Comparison of ENCODE assay signal across 1 cellular context in genomic region chr21:43782741-43783700, GRCh38.
TF ChIP-seq lines count a peak whose summit lies in the region.

No MANE protein-coding gene starts in this region.

TF ChIP-seq in HepG2, 621 proteins besides CTCF, POLR2A, EP300 and RAD21 (continued from another document and continues in another):
- TF ChIP-seq JARID2 (CRISPR knock-in tag; IDR thresholded peaks at IDR 0.05; ENCODE audit: insufficient replicate concordance), result no peak
- no peak for TF ChIP-seq NR3C1 (CRISPR knock-in tag; IDR thresholded peaks at IDR 0.05)
- no peak for TF ChIP-seq MBD4 (IDR thresholded peaks at IDR 0.05; ENCODE audit: borderline replicate concordance, low read length)
- peak; percentile 33; the same call in 1 of the 2 replicates for TF ChIP-seq ZNF143 (CRISPR knock-in tag; IDR thresholded peaks at IDR 0.05)
- TF ChIP-seq, protein P1, sequence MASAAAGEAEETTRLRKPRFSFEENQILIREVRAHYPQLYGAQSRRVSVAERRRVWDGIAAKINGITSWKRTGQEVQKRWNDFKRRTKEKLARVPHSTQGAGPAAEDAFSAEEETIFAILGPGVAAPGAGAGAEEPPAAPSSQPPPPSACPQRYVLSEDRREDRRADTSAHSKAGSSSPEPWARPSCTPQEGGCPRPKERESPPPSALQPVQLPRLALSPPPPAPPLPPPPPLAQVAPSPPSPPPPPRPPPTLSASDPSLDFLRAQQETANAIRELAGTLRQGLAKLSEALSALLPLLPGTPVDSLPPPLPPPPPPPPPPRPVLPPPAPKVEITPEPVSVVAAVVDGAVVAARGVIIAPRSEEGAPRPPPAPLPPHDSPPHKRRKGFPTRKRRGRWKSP (CRISPR knock-in tag; IDR thresholded peaks at IDR 0.05), result peak; percentile 86
- peak; percentile 59; the same call in 1 of the 2 replicates for TF ChIP-seq POGZ (CRISPR knock-in tag; IDR thresholded peaks at IDR 0.05)
- TF ChIP-seq KLF6 (CRISPR knock-in tag; IDR thresholded peaks at IDR 0.05), result 0 out of 2 replicates have a peak, but pooled peaks have one; percentile 61
- TF ChIP-seq ZNF260 (CRISPR knock-in tag; IDR thresholded peaks at IDR 0.05; ENCODE audit: borderline replicate concordance, low read depth), result no peak
- TF ChIP-seq MIXL1 (CRISPR knock-in tag; IDR thresholded peaks at IDR 0.05), result peak; percentile 22; the same call in 1 of the 2 replicates
- TF ChIP-seq ZNF318 (CRISPR knock-in tag; IDR thresholded peaks at IDR 0.05), result no peak
- TF ChIP-seq, protein P2, sequence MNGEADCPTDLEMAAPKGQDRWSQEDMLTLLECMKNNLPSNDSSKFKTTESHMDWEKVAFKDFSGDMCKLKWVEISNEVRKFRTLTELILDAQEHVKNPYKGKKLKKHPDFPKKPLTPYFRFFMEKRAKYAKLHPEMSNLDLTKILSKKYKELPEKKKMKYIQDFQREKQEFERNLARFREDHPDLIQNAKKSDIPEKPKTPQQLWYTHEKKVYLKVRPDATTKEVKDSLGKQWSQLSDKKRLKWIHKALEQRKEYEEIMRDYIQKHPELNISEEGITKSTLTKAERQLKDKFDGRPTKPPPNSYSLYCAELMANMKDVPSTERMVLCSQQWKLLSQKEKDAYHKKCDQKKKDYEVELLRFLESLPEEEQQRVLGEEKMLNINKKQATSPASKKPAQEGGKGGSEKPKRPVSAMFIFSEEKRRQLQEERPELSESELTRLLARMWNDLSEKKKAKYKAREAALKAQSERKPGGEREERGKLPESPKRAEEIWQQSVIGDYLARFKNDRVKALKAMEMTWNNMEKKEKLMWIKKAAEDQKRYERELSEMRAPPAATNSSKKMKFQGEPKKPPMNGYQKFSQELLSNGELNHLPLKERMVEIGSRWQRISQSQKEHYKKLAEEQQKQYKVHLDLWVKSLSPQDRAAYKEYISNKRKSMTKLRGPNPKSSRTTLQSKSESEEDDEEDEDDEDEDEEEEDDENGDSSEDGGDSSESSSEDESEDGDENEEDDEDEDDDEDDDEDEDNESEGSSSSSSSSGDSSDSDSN (CRISPR knock-in tag; IDR thresholded peaks at IDR 0.05), result peak; percentile 54
- TF ChIP-seq, protein P3, sequence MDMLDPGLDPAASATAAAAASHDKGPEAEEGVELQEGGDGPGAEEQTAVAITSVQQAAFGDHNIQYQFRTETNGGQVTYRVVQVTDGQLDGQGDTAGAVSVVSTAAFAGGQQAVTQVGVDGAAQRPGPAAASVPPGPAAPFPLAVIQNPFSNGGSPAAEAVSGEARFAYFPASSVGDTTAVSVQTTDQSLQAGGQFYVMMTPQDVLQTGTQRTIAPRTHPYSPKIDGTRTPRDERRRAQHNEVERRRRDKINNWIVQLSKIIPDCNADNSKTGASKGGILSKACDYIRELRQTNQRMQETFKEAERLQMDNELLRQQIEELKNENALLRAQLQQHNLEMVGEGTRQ (IDR thresholded peaks at IDR 0.05; ENCODE audit: low read depth, low read length), result no peak
- TF ChIP-seq, protein P3 (CRISPR knock-in tag; IDR thresholded peaks at IDR 0.05; ENCODE audit: borderline replicate concordance), result no peak
- no peak for TF ChIP-seq REL (CRISPR knock-in tag; conservative IDR thresholded peaks at IDR 0.05)
- peak; percentile 38; the same call in 1 of the 2 replicates for TF ChIP-seq ZNF512B (CRISPR knock-in tag; IDR thresholded peaks at IDR 0.05; ENCODE audit: borderline replicate concordance)
- TF ChIP-seq GATAD1 (CRISPR knock-in tag; IDR thresholded peaks at IDR 0.05), result peak; percentile 58; the same call in 1 of the 2 replicates
- no peak for TF ChIP-seq ZNF207 (IDR thresholded peaks at IDR 0.05; ENCODE audit: borderline replicate concordance)
- TF ChIP-seq ZNF720 (CRISPR knock-in tag; IDR thresholded peaks at IDR 0.05), result no peak
- peak; percentile 92 for TF ChIP-seq ARID5B (CRISPR knock-in tag; IDR thresholded peaks at IDR 0.05)
- TF ChIP-seq NFE2 (CRISPR knock-in tag; IDR thresholded peaks at IDR 0.05), result 0 out of 2 replicates have a peak, but pooled peaks have one; percentile 23
- TF ChIP-seq TFE3 (CRISPR knock-in tag; IDR thresholded peaks at IDR 0.05), result peak; percentile 63
- no peak; the same call in 1 of the 2 replicates for TF ChIP-seq ZNF780A (CRISPR knock-in tag; IDR thresholded peaks at IDR 0.05)
- TF ChIP-seq, protein P4, sequence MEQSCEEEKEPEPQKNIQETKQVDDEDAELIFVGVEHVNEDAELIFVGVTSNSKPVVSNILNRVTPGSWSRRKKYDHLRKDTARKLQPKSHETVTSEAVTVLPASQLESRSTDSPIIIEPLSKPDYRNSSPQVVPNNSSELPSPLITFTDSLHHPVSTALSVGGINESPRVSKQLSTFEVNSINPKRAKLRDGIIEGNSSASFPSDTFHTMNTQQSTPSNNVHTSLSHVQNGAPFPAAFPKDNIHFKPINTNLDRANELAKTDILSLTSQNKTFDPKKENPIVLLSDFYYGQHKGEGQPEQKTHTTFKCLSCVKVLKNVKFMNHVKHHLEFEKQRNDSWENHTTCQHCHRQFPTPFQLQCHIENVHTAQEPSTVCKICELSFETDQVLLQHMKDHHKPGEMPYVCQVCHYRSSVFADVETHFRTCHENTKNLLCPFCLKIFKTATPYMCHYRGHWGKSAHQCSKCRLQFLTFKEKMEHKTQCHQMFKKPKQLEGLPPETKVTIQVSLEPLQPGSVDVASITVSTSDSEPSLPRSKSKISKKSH (CRISPR knock-in tag; IDR thresholded peaks at IDR 0.05; ENCODE audit: borderline replicate concordance), result no peak
- 0 out of 2 replicates have a peak, but pooled peaks have one; percentile 65 for TF ChIP-seq ZNF136 (CRISPR knock-in tag; IDR thresholded peaks at IDR 0.05; ENCODE audit: low read depth)
- TF ChIP-seq, protein P5, sequence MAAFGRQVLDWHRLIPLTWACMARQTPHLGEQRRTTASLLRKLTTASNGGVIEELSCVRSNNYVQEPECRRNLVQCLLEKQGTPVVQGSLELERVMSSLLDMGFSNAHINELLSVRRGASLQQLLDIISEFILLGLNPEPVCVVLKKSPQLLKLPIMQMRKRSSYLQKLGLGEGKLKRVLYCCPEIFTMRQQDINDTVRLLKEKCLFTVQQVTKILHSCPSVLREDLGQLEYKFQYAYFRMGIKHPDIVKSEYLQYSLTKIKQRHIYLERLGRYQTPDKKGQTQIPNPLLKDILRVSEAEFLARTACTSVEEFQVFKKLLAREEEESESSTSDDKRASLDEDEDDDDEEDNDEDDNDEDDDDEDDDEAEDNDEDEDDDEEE (CRISPR knock-in tag; IDR thresholded peaks at IDR 0.05), result no peak
- TF ChIP-seq ETV6 (CRISPR knock-in tag; conservative IDR thresholded peaks at IDR 0.05), result 0 out of 2 replicates have a peak, but pooled peaks have one; percentile 33
- TF ChIP-seq ZNF124 (CRISPR knock-in tag; IDR thresholded peaks at IDR 0.05), result 0 out of 2 replicates have a peak, but pooled peaks have one; percentile 57
